8 cellular contexts compared by ENCODE assay signal in genomic region chr6:41318648-41319565, GRCh38. TPM values are rescaled to one million over a fixed set of nuclear protein-coding genes. Genes with fewer than 3 reads are reported as not detected.
DNase-seq lines count a peak whose midpoint lies in the region; ATAC-seq, FAIRE-seq and TF ChIP-seq lines count a peak whose summit lies in the region.

No MANE protein-coding gene starts in this region.

- H3K4me3 ChIP-seq in WI38 (ENCODE audit: low read depth, low read length) (peak overlapping the region; percentile 41), bronchial epithelial cell (ENCODE audit: low read depth, low read length) (peak overlapping the region; percentile 25)

- no peaks in the 10 kb centered on the region for H3K36me3 ChIP-seq in bronchial epithelial cell (ENCODE audit: control insufficient read depth, insufficient read depth, low read length)

- H3K27me3 ChIP-seq in bronchial epithelial cell (ENCODE audit: control insufficient read depth, insufficient read depth, low read length): peaks cover 11% of the 10 kb centered on the region

- in situ Hi-C loops in ACHN (cut with HindIII; ENCODE audit: low pct_ligation_motif_present, low pct_unique_long_range_greater_than_20kb, low sequenced_read_pairs): no loop called here

- ATAC-seq in GM18861 (IDR thresholded peaks at IDR 0.05; ENCODE audit: unreplicated experiment): peak; percentile 91
- ATAC-seq in HG03108 (IDR thresholded peaks at IDR 0.05; ENCODE audit: unreplicated experiment): peak; percentile 78

- FAIRE-seq in bronchial epithelial cell (lab: Jason Lieb, UNC): no peak

- TF ChIP-seq CTCF in WI38 (IDR thresholded peaks at IDR 0.05; ENCODE audit: low read depth, low read length) (peak; percentile 100), bronchial epithelial cell (IDR thresholded peaks at IDR 0.05; ENCODE audit: insufficient read depth, low read length, severe bottlenecking) (peak; percentile 100)

- DNase-seq in ACHN (peak; percentile 72), NCI-H2171 (lab: John Stamatoyannopoulos, UW) (peak; percentile 63), bronchial epithelial cell (ENCODE audit: low read depth) (peak; percentile 65), inferior parietal cortex (ENCODE audit: extremely low spot score) (peak; percentile 76)
- DNase-seq in stimulated activated CD4-positive, alpha-beta T cell treated with anti-CD3 and anti-CD28 coated beads, Interleukin-15, amount 100 ng/mL, for 24 hours: peak; percentile 87

RNA-seq across cellular contexts. Expression of gene NCR2, which starts 16.5 kb away (rescaled TPM):
- not detected in 2 replicates for total RNA-seq in bronchial epithelial cell

RNA-seq across cellular contexts. Expression of gene TREM1, which starts 32.4 kb away (rescaled TPM):
- total RNA-seq in bronchial epithelial cell: 1.8 and 21.1 TPM in 2 replicates

Comparison
In these comparisons a context has a peak if more than half of its experiments do, and no peak if none do; other contexts are left out.
1. Peak in every context shown above with its lines: DNase-seq, ATAC-seq and H3K4me3 ChIP-seq.